5 cellular contexts compared by ENCODE assay signal in the genomic region with DNA sequence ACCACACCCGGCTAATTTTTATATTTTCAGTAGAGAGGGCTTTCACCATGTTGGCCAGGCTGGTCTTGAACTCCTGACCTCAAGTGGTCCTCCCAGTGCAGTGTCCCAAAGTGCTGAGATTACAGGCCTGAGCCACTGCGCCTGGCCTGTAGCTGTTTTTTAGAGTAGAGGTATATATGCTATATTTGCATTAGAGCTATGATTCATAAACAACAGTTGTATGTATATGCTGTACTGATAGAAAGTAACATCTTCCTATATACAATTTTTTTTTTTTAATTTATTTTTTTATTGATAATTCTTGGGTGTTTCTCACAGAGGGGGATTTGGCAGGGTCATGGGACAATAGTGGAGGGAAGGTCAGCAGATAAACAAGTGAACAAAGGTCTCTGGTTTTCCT. TPM values are rescaled to one million over a fixed set of nuclear protein-coding genes. Genes with fewer than 3 reads are reported as not detected.
A peak's percentile ranks its signal among the peaks of the same experiment; 100 is the strongest.
DNase-seq lines count a peak whose midpoint lies in the region; ATAC-seq and TF ChIP-seq lines count a peak whose summit lies in the region.
"Not testable (repeated sequence)": the region's sequence is repeated elsewhere in the genome, so short reads cannot be mapped to it uniquely, and the experiment has no call there.

No MANE protein-coding gene starts in this region.

- not testable (repeated sequence) for H3K4me2 ChIP-seq in PC-3 (ENCODE audit: low read length)

- not testable (repeated sequence) for DNase-seq in AG04450 (ENCODE audit: low read depth, low spot score); HFFc6; PC-3; WERI-Rb-1; glutamatergic neuron

- not testable (repeated sequence) for H3K9me3 ChIP-seq in AG04450 (ENCODE audit: control insufficient read depth, insufficient read depth, low read length); PC-3 (ENCODE audit: low read length); WERI-Rb-1 (ENCODE audit: severe bottlenecking)

- not testable (repeated sequence) for H3K4me3 ChIP-seq in AG04450 (ENCODE audit: low read depth, low read length); PC-3 (ENCODE audit: low read length); WERI-Rb-1 (ENCODE audit: low read depth, low read length)

- not testable (repeated sequence) for H3K4me3 Mint-ChIP-seq in HFFc6; glutamatergic neuron (ENCODE audit: unreplicated experiment)

- H3K27me3 Mint-ChIP-seq in HFFc6 (ENCODE audit: insufficient read depth): peaks cover 45% of the 10 kb centered on the region
- H3K27me3 Mint-ChIP-seq in glutamatergic neuron (ENCODE audit: unreplicated experiment): not testable (repeated sequence)

- ATAC-seq in PC-3: 0 out of 2 replicates have a peak, but pooled peaks have one; percentile 26

- H3K27ac Mint-ChIP-seq in HFFc6: peak overlapping the region; percentile 76
- H3K27ac Mint-ChIP-seq in glutamatergic neuron (ENCODE audit: unreplicated experiment): peak overlapping the region; percentile 17

- not testable (repeated sequence) for BruUV-seq in PC-3 (replicated peaks; lab: Mats Ljungman, UMichigan)

- peaks cover 48% of the 10 kb centered on the region for H3K79me2 ChIP-seq in PC-3 (ENCODE audit: low read length)

- POLR2A ChIA-PET in AG04450 (lab: Yijun Ruan, JAX); PC-3 (lab: Charles Lee; ENCODE audit: unreplicated experiment): not testable (repeated sequence)

- H3K36me3 ChIP-seq in PC-3 (ENCODE audit: low read depth, low read length): peaks cover 85% of the 10 kb centered on the region
- H3K36me3 ChIP-seq in WERI-Rb-1: peaks cover 84% of the 10 kb centered on the region

- H2AFZ ChIP-seq in PC-3 (ENCODE audit: low read length): not testable (repeated sequence)

- H3K27me3 ChIP-seq in AG04450 (ENCODE audit: control insufficient read depth, insufficient read depth, low read length); PC-3 (ENCODE audit: low read length); WERI-Rb-1 (ENCODE audit: insufficient read depth, low read depth, severe bottlenecking): not testable (repeated sequence)

- peaks cover 13% of the 10 kb centered on the region for H3K9me3 Mint-ChIP-seq in HFFc6
- not testable (repeated sequence) for H3K9me3 Mint-ChIP-seq in glutamatergic neuron (ENCODE audit: unreplicated experiment)

- H3K9me2 ChIP-seq in PC-3 (replicated peaks; ENCODE audit: low read length): not testable (repeated sequence)

- TF ChIP-seq CTCF in AG04450 (IDR thresholded peaks at IDR 0.05; ENCODE audit: low read depth, low read length); HFFc6 (IDR thresholded peaks at IDR 0.05); PC-3 (conservative IDR thresholded peaks at IDR 0.05; ENCODE audit: low read depth, low read length); WERI-Rb-1 (IDR thresholded peaks at IDR 0.05; ENCODE audit: low read depth, low read length); glutamatergic neuron (IDR thresholded peaks at IDR 0.05; ENCODE audit: partially characterized antibody, unreplicated experiment): not testable (repeated sequence)

- H3K4me1 ChIP-seq in PC-3 (ENCODE audit: insufficient read depth, low read length): not testable (repeated sequence)

- peaks cover 45% of the 10 kb centered on the region for H4K20me1 ChIP-seq in PC-3 (ENCODE audit: low read length)

- H3K4me1 Mint-ChIP-seq in HFFc6 (ENCODE audit: low read depth): peaks cover 29% of the 10 kb centered on the region
- not testable (repeated sequence) for H3K4me1 Mint-ChIP-seq in glutamatergic neuron (ENCODE audit: low read depth, unreplicated experiment)

- not testable (repeated sequence) for H3K9ac ChIP-seq in PC-3 (ENCODE audit: low read length)

- H3F3A ChIP-seq in PC-3 (ENCODE audit: low read length, unreplicated experiment): peaks cover 26% of the 10 kb centered on the region

- H3K36me3 Mint-ChIP-seq in HFFc6 (ENCODE audit: low read depth) (peaks cover 68% of the 10 kb centered on the region), glutamatergic neuron (ENCODE audit: unreplicated experiment) (peaks cover 15% of the 10 kb centered on the region)

- H3K27ac ChIP-seq in AG04450 (ENCODE audit: low read depth, low read length) (peak overlapping the region; percentile 43), WERI-Rb-1 (peak overlapping the region; percentile 18; the same call in 1 of the 2 replicates)
- H3K27ac ChIP-seq in PC-3 (ENCODE audit: low read length): not testable (repeated sequence)

- CTCF ChIA-PET in AG04450 (lab: Charles Lee): interaction anchor here (0.5 kb wide), 1 partner anchor 109 kb away, joined by 3 read pairs; no protein-coding TSS in a partner anchor
- CTCF ChIA-PET in PC-3 (lab: Charles Lee): not testable (repeated sequence)

- intact Hi-C loops in PC-3 (cut with micrococcal nuclease): not testable (repeated sequence)

RNA-seq across cellular contexts. Expression of a gene that starts 19.0 kb away (rescaled TPM):
- 1.8 and 2.5 TPM in 2 replicates for polyA plus RNA-seq in AG04450 (2011; rRNA removed)
- polyA minus RNA-seq in AG04450 (2011; rRNA and poly(A)+ RNA removed): 8.6 and 14.7 TPM in 2 replicates
- 1 to 10 TPM; 2.2 to 4.4 (median 4.1) TPM for total RNA-seq in HFFc6 (2021; fragmentation: NEBNext Ultra II Directional; extraction: Animal tissue kit (Norgen Biotek cat#: 25700))
- total RNA-seq in PC-3 (2014; rRNA removed) (9.8 and 12.0 TPM in 2 replicates), glutamatergic neuron (ENCODE audit: unreplicated experiment) (3.7 TPM)
